1 cellular context compared by ENCODE assay signal in the genomic region with DNA sequence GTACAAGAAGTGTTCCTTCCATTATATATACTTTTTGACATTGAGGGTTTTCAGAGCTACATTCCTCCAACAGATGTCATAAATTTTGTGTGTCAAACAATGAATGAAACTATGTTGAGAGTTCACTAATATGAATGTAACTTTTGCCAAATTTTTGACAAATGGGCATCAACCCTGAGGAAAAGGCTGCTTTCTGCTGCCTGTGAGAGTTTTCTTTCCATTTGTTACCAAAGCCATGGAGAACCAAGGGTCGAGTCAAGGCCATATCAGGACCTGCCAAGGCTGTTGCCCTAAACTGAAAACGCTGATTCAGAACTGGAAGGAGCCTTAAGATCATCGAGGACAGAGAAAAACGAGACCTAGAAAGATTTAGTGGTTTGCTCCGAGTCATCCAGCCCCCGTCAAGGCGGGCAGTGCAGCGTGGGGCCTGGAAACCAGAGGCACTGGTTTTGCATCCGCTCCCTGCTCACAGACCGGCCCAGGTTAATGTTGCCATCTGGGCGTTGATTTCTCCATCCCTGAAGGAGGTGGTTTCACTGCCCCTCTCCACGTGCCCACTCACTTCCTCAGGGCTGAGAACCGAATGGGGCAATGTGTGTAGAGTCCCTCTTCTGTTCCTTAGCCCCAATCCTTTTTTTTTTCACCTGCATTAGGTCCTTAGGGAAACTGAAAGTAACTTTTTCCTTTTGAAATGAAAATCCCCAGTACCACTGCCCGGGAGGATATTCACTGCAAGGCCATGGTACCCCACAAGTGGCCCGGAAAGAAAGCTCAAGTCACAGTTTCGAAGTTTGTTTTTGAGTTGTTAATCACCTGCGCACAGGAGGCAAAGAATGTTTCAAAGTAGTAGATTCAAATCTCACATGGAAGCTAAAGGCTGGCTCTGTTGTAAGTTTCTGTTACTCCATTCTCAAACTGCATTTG.
TF ChIP-seq lines count a peak whose summit lies in the region.

No MANE protein-coding gene starts in this region.

TF ChIP-seq in IMR-90, 13 proteins besides CTCF, POLR2A, EP300 and RAD21 (continued from another document):
- TF ChIP-seq MAZ (IDR thresholded peaks at IDR 0.05; ENCODE audit: borderline replicate concordance, low read depth, low read length) (no peak), MAFK (IDR thresholded peaks at IDR 0.05; ENCODE audit: low read depth, low read length) (peak; percentile 58; the same call in 1 of the 2 replicates)
